In the genomic region with DNA sequence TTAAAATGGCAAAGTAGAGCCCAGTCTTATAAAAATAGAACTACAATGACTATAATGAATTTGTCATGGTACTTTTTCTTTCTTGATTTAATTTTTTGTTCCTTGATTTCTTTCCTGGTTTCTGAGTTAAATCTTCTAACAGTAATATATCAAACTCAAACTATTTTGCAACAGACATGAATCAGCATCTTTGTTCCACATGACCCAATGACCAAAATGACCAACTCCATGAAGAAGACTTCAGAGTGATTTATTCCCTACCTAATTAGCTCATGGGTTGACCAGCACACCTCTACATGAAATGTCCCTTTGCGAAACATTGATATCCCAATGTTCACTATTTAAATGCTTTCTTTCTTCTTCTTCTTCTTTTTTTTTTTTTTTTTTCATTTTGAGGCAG, we compare ENCODE assay signal across 1 cellular context.
A peak's percentile ranks its signal among the peaks of the same experiment; 100 is the strongest.
TF ChIP-seq lines count a peak whose summit lies in the region.

No MANE protein-coding gene starts in this region.

TF ChIP-seq in IMR-90, 13 proteins besides CTCF, POLR2A, EP300 and RAD21:
- no peak for TF ChIP-seq NFE2L2 (IDR thresholded peaks at IDR 0.05; ENCODE audit: low read depth, low read length)
- no peak for TF ChIP-seq FOS (IDR thresholded peaks at IDR 0.05; ENCODE audit: low read depth, low read length)
- TF ChIP-seq MAFK (IDR thresholded peaks at IDR 0.05; ENCODE audit: low read depth, low read length), result no peak
- TF ChIP-seq CEBPB (IDR thresholded peaks at IDR 0.05; ENCODE audit: low read depth, low read length), result peak; percentile 51
